Comparison of ENCODE assay signal across 8 cellular contexts in the genomic region with DNA sequence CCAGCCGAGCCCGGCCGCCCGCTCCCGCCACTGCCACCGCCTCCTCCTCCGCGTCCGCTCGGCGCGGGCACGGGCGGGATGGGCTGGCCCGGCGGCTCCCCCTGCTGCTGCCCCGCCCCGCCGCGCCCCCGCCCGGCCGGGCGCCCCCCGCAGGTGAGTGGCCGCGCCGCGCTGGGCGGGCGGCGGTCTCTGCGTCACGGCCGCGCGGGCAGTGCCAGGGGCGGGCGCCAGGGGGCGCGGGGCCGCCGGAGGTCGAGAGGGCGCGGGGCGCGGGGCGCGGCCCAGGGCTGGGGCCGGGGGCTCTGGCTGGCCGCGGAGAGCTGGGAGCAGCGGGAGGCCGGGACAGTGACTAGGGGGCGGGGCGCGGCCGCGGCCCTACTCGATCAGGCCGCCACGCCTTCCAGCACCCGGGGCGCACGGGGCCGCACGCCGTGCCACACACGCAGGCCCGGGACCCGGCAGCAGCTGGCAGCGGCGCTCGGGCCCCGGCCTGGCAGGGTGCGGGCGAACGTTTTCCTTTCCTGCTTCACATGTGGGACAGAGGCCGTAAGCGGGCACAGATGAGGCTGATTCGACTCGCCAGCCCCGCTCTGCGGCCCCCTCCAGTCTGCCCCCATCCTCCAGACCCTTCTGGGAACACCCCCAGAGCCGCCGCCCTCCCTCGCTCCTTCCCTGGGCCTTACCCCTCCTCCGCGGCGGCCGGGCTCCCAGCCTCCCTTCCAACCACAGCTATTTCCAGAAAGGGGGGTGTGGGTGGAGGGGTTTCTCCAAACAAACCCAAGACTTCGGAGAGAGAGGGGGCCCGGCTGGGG. TPM values are rescaled to one million over a fixed set of nuclear protein-coding genes. Genes with fewer than 3 reads are reported as not detected.
DNase-seq lines count a peak whose midpoint lies in the region; ATAC-seq lines count a peak whose summit lies in the region.

No MANE protein-coding gene starts in this region.

- ATAC-seq in CD4-positive, CD25-positive, alpha-beta regulatory T cell (ENCODE audit: low read depth in 2 of 2): peak; percentile 78 to 83
- ATAC-seq in GM19467 (IDR thresholded peaks at IDR 0.05; ENCODE audit: unreplicated experiment): peak; percentile 57
- ATAC-seq in right cardiac atrium: peak; percentile 6 to 12
- peak; percentile 40 for ATAC-seq in aorta (ENCODE audit: low FRiP score)

- H3K4me3 ChIP-seq in CD4-positive, CD25-positive, alpha-beta regulatory T cell (ENCODE audit: low read depth, low read length): no peak overlapping the region
- H3K4me3 ChIP-seq in HUES6 (ENCODE audit: low read depth, low read length) (peak overlapping the region; percentile 86), right cardiac atrium (ENCODE audit: low read length) (peak overlapping the region; percentile 72), rectal smooth muscle tissue (ENCODE audit: low read length) (peak overlapping the region; percentile 53), aorta (ENCODE audit: low read length in 2 of 2) (peak overlapping the region; percentile 33 to 62)

- DNase-seq in CD4-positive, CD25-positive, alpha-beta regulatory T cell: peak; percentile 51 to 74 (median 72)
- DNase-seq in SW480 (ENCODE audit: low spot score): peak; percentile 81
- peak; percentile 73 for DNase-seq in amniotic epithelial cell (ENCODE audit: low read depth)
- DNase-seq in right cardiac atrium: peak; percentile 88 to 95 (median 94)
- peak; percentile 90 to 93 for DNase-seq in aorta

- peak overlapping the region; percentile 27 to 74 (median 58) for H3K4me3 Mint-ChIP-seq in CD4-positive, CD25-positive, alpha-beta regulatory T cell

- intact Hi-C loops in right cardiac atrium (cut with DNase I) (no loop called here), aorta (cut with DNase I) (no loop called here)

- no peaks in the 10 kb centered on the region for H3K27me3 ChIP-seq in CD4-positive, CD25-positive, alpha-beta regulatory T cell (ENCODE audit: control insufficient read depth, insufficient read depth, low read length)
- peaks cover 20% of the 10 kb centered on the region for H3K27me3 ChIP-seq in HUES6 (ENCODE audit: control insufficient read depth, insufficient read depth, low read length)
- no peaks in the 10 kb centered on the region for H3K27me3 ChIP-seq in right cardiac atrium (ENCODE audit: control insufficient read depth, insufficient read depth)
- H3K27me3 ChIP-seq in rectal smooth muscle tissue (ENCODE audit: control insufficient read depth, insufficient read depth, low read length): no peaks in the 10 kb centered on the region
- H3K27me3 ChIP-seq in aorta (ENCODE audit: control insufficient read depth in 1 of 2, insufficient read depth in 2 of 2, low read length in 1 of 2): no peaks in the 10 kb centered on the region

- peaks cover 0 to 19% (median 10%) of the 10 kb centered on the region in 4 donors for H3K4me1 Mint-ChIP-seq in CD4-positive, CD25-positive, alpha-beta regulatory T cell

- peaks cover 0 to 2% (median 0%) of the 10 kb centered on the region in 7 donors for H3K9me3 Mint-ChIP-seq in CD4-positive, CD25-positive, alpha-beta regulatory T cell

- H3K36me3 Mint-ChIP-seq in CD4-positive, CD25-positive, alpha-beta regulatory T cell: no peaks in the 10 kb centered on the region

- H3K36me3 ChIP-seq in CD4-positive, CD25-positive, alpha-beta regulatory T cell (ENCODE audit: control insufficient read depth, insufficient read depth, low read length): no peaks in the 10 kb centered on the region
- H3K36me3 ChIP-seq in HUES6 (ENCODE audit: control insufficient read depth, insufficient read depth, low read length) (peaks cover 7% of the 10 kb centered on the region; the same call in 1 of the 2 replicates), rectal smooth muscle tissue (ENCODE audit: control insufficient read depth, insufficient read depth, low read length) (peaks cover 2% of the 10 kb centered on the region), aorta (ENCODE audit: control insufficient read depth in 1 of 2, insufficient read depth in 2 of 2, low read length in 1 of 2) (no peaks in the 10 kb centered on the region)

- H3K27ac ChIP-seq in CD4-positive, CD25-positive, alpha-beta regulatory T cell (ENCODE audit: insufficient read depth, low read length, poor library complexity, severe bottlenecking): peak overlapping the region; percentile 76
- H3K27ac ChIP-seq in HUES6 (ENCODE audit: low read depth, low read length) (no peak overlapping the region), right cardiac atrium (ENCODE audit: low read length) (peak overlapping the region; percentile 98), rectal smooth muscle tissue (ENCODE audit: low read depth, low read length) (peak overlapping the region; percentile 96), aorta (ENCODE audit: low read depth in 1 of 2, low read length in 2 of 2) (peak overlapping the region; percentile 94 to 97)

- WGBS in right cardiac atrium: 1% methylated on average over 87 of the region's 94 CpGs
- WGBS in aorta, 2 donors: 1% methylated on average over 22 to 94 of the region's 94 CpGs

- peak overlapping the region in 2 of 3 donors; percentile 80 to 95 for H3K27ac Mint-ChIP-seq in CD4-positive, CD25-positive, alpha-beta regulatory T cell

- H3K9me3 ChIP-seq in CD4-positive, CD25-positive, alpha-beta regulatory T cell (ENCODE audit: control insufficient read depth in 2 of 2, low read length in 2 of 2): no peaks in the 10 kb centered on the region
- H3K9me3 ChIP-seq in HUES6 (ENCODE audit: control insufficient read depth, insufficient read depth, low read depth, low read length): no peaks in the 10 kb centered on the region
- H3K9me3 ChIP-seq in right cardiac atrium (ENCODE audit: control insufficient read depth, low read length): no peaks in the 10 kb centered on the region
- no peaks in the 10 kb centered on the region for H3K9me3 ChIP-seq in aorta (ENCODE audit: control insufficient read depth, low read length)

- H3K27me3 Mint-ChIP-seq in CD4-positive, CD25-positive, alpha-beta regulatory T cell: no peaks in the 10 kb centered on the region

- peaks cover 15% of the 10 kb centered on the region for H3K4me1 ChIP-seq in CD4-positive, CD25-positive, alpha-beta regulatory T cell (ENCODE audit: control insufficient read depth, insufficient read depth, low read length, poor library complexity, severe bottlenecking)
- H3K4me1 ChIP-seq in HUES6 (ENCODE audit: control insufficient read depth, insufficient read depth, low read length): peaks cover 69% of the 10 kb centered on the region
- H3K4me1 ChIP-seq in right cardiac atrium (ENCODE audit: control insufficient read depth, insufficient read depth, low read length): peaks cover 14% of the 10 kb centered on the region
- peaks cover 44% of the 10 kb centered on the region for H3K4me1 ChIP-seq in rectal smooth muscle tissue (ENCODE audit: control insufficient read depth, insufficient read depth, low read length)
- no peaks in the 10 kb centered on the region for H3K4me1 ChIP-seq in aorta (ENCODE audit: control insufficient read depth in 1 of 2, insufficient read depth in 2 of 2, low read length in 2 of 2)

- peak overlapping the region; percentile 36 for H3K9ac ChIP-seq in HUES6 (ENCODE audit: low read length)
- peak overlapping the region; percentile 45 for H3K9ac ChIP-seq in rectal smooth muscle tissue (ENCODE audit: low read length)

RNA-seq across cellular contexts. Expression of gene TNS2, which starts 2.4 kb away (rescaled TPM):
- 1.4 TPM for total RNA-seq in CD4-positive, CD25-positive, alpha-beta regulatory T cell
- under 1 TPM in 1 of 4 donors, not detected in 3; 0.09 TPM for polyA plus RNA-seq in CD4-positive, CD25-positive, alpha-beta regulatory T cell
- total RNA-seq in right cardiac atrium (100 to 1,000 TPM; 104 to 145 (median 116) TPM), aorta (100 to 1,000 TPM; 198 to 275 TPM)
- polyA plus RNA-seq in right cardiac atrium (155 TPM), aorta (100 to 1,000 TPM; 130 to 412 TPM)

RNA-seq across cellular contexts. Expression of gene SPRYD3, which starts 31.8 kb away (rescaled TPM):
- 25.9 TPM for total RNA-seq in CD4-positive, CD25-positive, alpha-beta regulatory T cell
- 10 to 100 TPM; 34.1 to 59.2 (median 45.9) TPM for polyA plus RNA-seq in CD4-positive, CD25-positive, alpha-beta regulatory T cell
- total RNA-seq in right cardiac atrium: 10 to 100 TPM; 40.8 to 59.6 (median 47.1) TPM
- 29.4 TPM for polyA plus RNA-seq in right cardiac atrium
- total RNA-seq in aorta: 100 to 1,000 TPM in 1 of 2 donors, 10 to 100 TPM in 1; 71.6 to 101 TPM
- polyA plus RNA-seq in aorta: 10 to 100 TPM; 53.8 to 60.9 TPM

RNA-seq across cellular contexts. Expression of gene EIF4B, which starts 41.2 kb away (rescaled TPM):
- 506 TPM for total RNA-seq in CD4-positive, CD25-positive, alpha-beta regulatory T cell
- polyA plus RNA-seq in CD4-positive, CD25-positive, alpha-beta regulatory T cell: 100 to 1,000 TPM in 2 of 4 donors, 10 to 100 TPM in 2; 71.3 to 116 (median 103) TPM
- total RNA-seq in right cardiac atrium: 100 to 1,000 TPM; 391 to 552 (median 433) TPM
- 65.5 TPM for polyA plus RNA-seq in right cardiac atrium
- 100 to 1,000 TPM; 353 to 439 TPM for total RNA-seq in aorta
- 100 to 1,000 TPM; 147 to 259 TPM for polyA plus RNA-seq in aorta

RNA-seq across cellular contexts. Expression of gene IGFBP6, which starts 50.0 kb away (rescaled TPM):
- total RNA-seq in CD4-positive, CD25-positive, alpha-beta regulatory T cell: not detected
- polyA plus RNA-seq in CD4-positive, CD25-positive, alpha-beta regulatory T cell: under 1 TPM in 1 of 4 donors, not detected in 3; 0.84 TPM
- total RNA-seq in right cardiac atrium (100 to 1,000 TPM in 3 of 4 donors, 10 to 100 TPM in 1; 49.7 to 178 (median 146) TPM), aorta (100 to 1,000 TPM; 820 to 979 TPM)
- polyA plus RNA-seq in right cardiac atrium (130 TPM), aorta (100 to 1,000 TPM; 507 to 837 TPM)

RNA-seq across cellular contexts. Expression of gene SOAT2, which starts 55.9 kb away (rescaled TPM):
- 0.37 TPM for total RNA-seq in CD4-positive, CD25-positive, alpha-beta regulatory T cell
- polyA plus RNA-seq in CD4-positive, CD25-positive, alpha-beta regulatory T cell: not detected
- total RNA-seq in right cardiac atrium (under 1 TPM in 2 of 4 donors, not detected in 2; 0.17 to 0.18 TPM), aorta (1 to 10 TPM in 1 of 2 donors, under 1 TPM in 1; 0.63 to 1.2 TPM)
- polyA plus RNA-seq in right cardiac atrium (0.07 TPM), aorta (1 to 10 TPM; 1.5 to 3.4 TPM)

Comparison
In these comparisons a context has a peak if more than half of its experiments do, and no peak if none do; other contexts are left out.
1. ATAC-seq: peak in every context shown above with its lines; median percentile 80 in CD4-positive, CD25-positive, alpha-beta regulatory T cell; 57 in GM19467; 40 in aorta; 9 in right cardiac atrium.
2. RNA of gene TNS2, which starts 2.4 kb away (total RNA-seq): 198 to 275 TPM in aorta and 104 to 145 TPM in right cardiac atrium; 1.4 TPM in CD4-positive, CD25-positive, alpha-beta regulatory T cell (single experiment); every median in the first group is over 10 times any median in the second.
3. Peak in every context shown above with its lines, with median percentiles within 50 percentile points of each other: DNase-seq.